ENCODE assay signal across 10 cellular contexts in genomic region chr10:132593900-132594876, GRCh38. TPM values are rescaled to one million over a fixed set of nuclear protein-coding genes. Genes with fewer than 3 reads are reported as not detected.
DNase-seq lines count a peak whose midpoint lies in the region; ATAC-seq and TF ChIP-seq lines count a peak whose summit lies in the region.
"Had no signal": no experiment of that assay in that cellular context is flagged by ENCODE, and none has a peak within 500 bp of the region (broad histone marks: within the 10 kb centered on the region; RNA-seq: fewer than 3 reads in every experiment).

No MANE protein-coding gene starts in this region.

- H3K4me3 ChIP-seq in spleen (peak overlapping the region in 1 of 8 donors; percentile 24), adrenal gland (no peak overlapping the region)

- WGBS in spleen, 5 donors, result 58 to 65% (median 60%) methylated on average over 25 of the region's 25 CpGs
- WGBS in adrenal gland, 4 donors, result 79 to 86% (median 80%) methylated on average over 23 to 25 of the region's 25 CpGs

- H3K27ac ChIP-seq in spleen (peak overlapping the region; percentile 14 to 87 (median 78)), adrenal gland (no peak overlapping the region)

- H3K4me1 ChIP-seq in spleen (peaks cover 26 to 94% (median 60%) of the 10 kb centered on the region in 6 donors), adrenal gland (replicated peaks in 1 of 2) (peaks cover 7 to 48% of the 10 kb centered on the region in 2 donors)

- TF ChIP-seq CTCF in spleen (IDR thresholded peaks at IDR 0.05 in 8 of 11, conservative IDR thresholded peaks at IDR 0.05 in 3 of 11) (no peak), adrenal gland (IDR thresholded peaks at IDR 0.05) (no peak)

- H3K9me3 Mint-ChIP-seq in activated CD4-positive, alpha-beta T cell treated with anti-CD3 and anti-CD28 coated beads, Interleukin-2, amount 10 ng/mL, durations not matched to agents 24 days and 14 days, result peaks cover 17% of the 10 kb centered on the region
- H3K9me3 Mint-ChIP-seq in activated T-helper 1 cell treated with anti-CD3 and anti-CD28 coated beads, Interleukin-12 subunit alpha, Interleukin-12 subunit beta, Interleukin-2, Interleukin-4 antibody, amounts not matched to agents 30 ng/mL and 10 ng/mL and 1 ng/mL, durations not matched to agents 14 hours and 24 hours and 36 hours, result peaks cover 21% of the 10 kb centered on the region

- peaks cover 2% of the 10 kb centered on the region for H3K27me3 Mint-ChIP-seq in activated CD4-positive, alpha-beta T cell treated with anti-CD3 and anti-CD28 coated beads, Interleukin-2, amount 10 ng/mL, durations not matched to agents 24 days and 14 days
- peaks cover 4% of the 10 kb centered on the region for H3K27me3 Mint-ChIP-seq in activated T-helper 1 cell treated with anti-CD3 and anti-CD28 coated beads, Interleukin-12 subunit alpha, Interleukin-12 subunit beta, Interleukin-2, Interleukin-4 antibody, amounts not matched to agents 30 ng/mL and 10 ng/mL and 1 ng/mL, durations not matched to agents 14 hours and 24 hours and 36 hours (ENCODE audit: insufficient read depth)

- peaks cover 0 to 2% (median 0%) of the 10 kb centered on the region in 6 donors for H3K36me3 ChIP-seq in spleen
- H3K36me3 ChIP-seq in adrenal gland (replicated peaks in 1 of 2), result no peaks in the 10 kb centered on the region

- no peak for DNase-seq in activated CD4-positive, alpha-beta T cell treated with anti-CD3 and anti-CD28 coated beads, Interleukin-2, amount 10 ng/mL, durations not matched to agents 24 days and 14 days
- no peak for DNase-seq in activated CD4-positive, alpha-beta T cell treated with anti-CD3 and anti-CD28 coated beads, Interleukin-2, amount 50 U/mL, for 48 hours
- no peak for DNase-seq in activated T-helper 1 cell treated with anti-CD3 and anti-CD28 coated beads, Interleukin-12 subunit alpha, Interleukin-12 subunit beta, Interleukin-2, Interleukin-4 antibody, amounts not matched to agents 30 ng/mL and 10 ng/mL and 1 ng/mL, durations not matched to agents 14 hours and 24 hours and 36 hours (ENCODE audit: low spot score)
- peak; percentile 84 for DNase-seq in spleen
- DNase-seq in adrenal gland, result no peak
- no peak for DNase-seq in T-helper 9 cell
- DNase-seq in SHP77 treated with DMSO at 0.1 percent for 48 hours (lab: John Stamatoyannopoulos, UW), result no peak
- DNase-seq: activated gamma-delta T cell treated with Interleukin-2 at 50 U/mL for 16 hours, NCI-H748 treated with DMSO at 0.1 percent for 48 hours had no signal

- H3K4me1 Mint-ChIP-seq in activated CD4-positive, alpha-beta T cell treated with anti-CD3 and anti-CD28 coated beads, Interleukin-2, amount 10 ng/mL, durations not matched to agents 24 days and 14 days, result peaks cover 34% of the 10 kb centered on the region
- peaks cover 35% of the 10 kb centered on the region for H3K4me1 Mint-ChIP-seq in activated T-helper 1 cell treated with anti-CD3 and anti-CD28 coated beads, Interleukin-12 subunit alpha, Interleukin-12 subunit beta, Interleukin-2, Interleukin-4 antibody, amounts not matched to agents 30 ng/mL and 10 ng/mL and 1 ng/mL, durations not matched to agents 14 hours and 24 hours and 36 hours (ENCODE audit: low read depth)

- TF ChIP-seq POLR2A in spleen (IDR thresholded peaks at IDR 0.05) (no peak), adrenal gland (IDR thresholded peaks at IDR 0.05) (no peak)

- peaks cover 7% of the 10 kb centered on the region for H3K36me3 Mint-ChIP-seq in activated CD4-positive, alpha-beta T cell treated with anti-CD3 and anti-CD28 coated beads, Interleukin-2, amount 10 ng/mL, durations not matched to agents 24 days and 14 days (ENCODE audit: low read depth)
- H3K36me3 Mint-ChIP-seq in activated T-helper 1 cell treated with anti-CD3 and anti-CD28 coated beads, Interleukin-12 subunit alpha, Interleukin-12 subunit beta, Interleukin-2, Interleukin-4 antibody, amounts not matched to agents 30 ng/mL and 10 ng/mL and 1 ng/mL, durations not matched to agents 14 hours and 24 hours and 36 hours (ENCODE audit: low read depth), result peaks cover 9% of the 10 kb centered on the region

- ATAC-seq in HG02610 (IDR thresholded peaks at IDR 0.05; ENCODE audit: unreplicated experiment), result peak; percentile 57

- peak overlapping the region; percentile 18 for H3K4me3 Mint-ChIP-seq in activated CD4-positive, alpha-beta T cell treated with anti-CD3 and anti-CD28 coated beads, Interleukin-2, amount 10 ng/mL, durations not matched to agents 24 days and 14 days
- peak overlapping the region; percentile 38 for H3K4me3 Mint-ChIP-seq in activated T-helper 1 cell treated with anti-CD3 and anti-CD28 coated beads, Interleukin-12 subunit alpha, Interleukin-12 subunit beta, Interleukin-2, Interleukin-4 antibody, amounts not matched to agents 30 ng/mL and 10 ng/mL and 1 ng/mL, durations not matched to agents 14 hours and 24 hours and 36 hours

- intact Hi-C loops in activated CD4-positive, alpha-beta T cell treated with anti-CD3 and anti-CD28 coated beads, Interleukin-2, amount 10 ng/mL, durations not matched to agents 24 days and 14 days (cut with micrococcal nuclease), result loop anchor here (1.0 kb wide), 1 partner anchor 54 kb away; no protein-coding TSS in a partner anchor
- intact Hi-C loops in activated T-helper 1 cell treated with anti-CD3 and anti-CD28 coated beads, Interleukin-12 subunit alpha, Interleukin-12 subunit beta, Interleukin-2, Interleukin-4 antibody, amounts not matched to agents 30 ng/mL and 10 ng/mL and 1 ng/mL, durations not matched to agents 14 hours and 24 hours and 36 hours (cut with micrococcal nuclease), result loop anchor here (1.0 to 2.0 kb wide), 3 partner anchors 22 to 55 kb away; no protein-coding TSS in a partner anchor
- intact Hi-C loops in spleen (cut with DNase I; ENCODE audit: low total_unique reads), result no loop called here
- intact Hi-C loops in adrenal gland (cut with DNase I), result no loop called here

- H3K9me3 ChIP-seq in spleen (peaks cover 0 to 4% (median under 1%) of the 10 kb centered on the region in 8 donors), adrenal gland (replicated peaks in 1 of 3) (no peaks in the 10 kb centered on the region)

- no peak overlapping the region for H3K27ac Mint-ChIP-seq in activated CD4-positive, alpha-beta T cell treated with anti-CD3 and anti-CD28 coated beads, Interleukin-2, amount 10 ng/mL, durations not matched to agents 24 days and 14 days
- no peak overlapping the region for H3K27ac Mint-ChIP-seq in activated T-helper 1 cell treated with anti-CD3 and anti-CD28 coated beads, Interleukin-12 subunit alpha, Interleukin-12 subunit beta, Interleukin-2, Interleukin-4 antibody, amounts not matched to agents 30 ng/mL and 10 ng/mL and 1 ng/mL, durations not matched to agents 14 hours and 24 hours and 36 hours

- H3K27me3 ChIP-seq in spleen (replicated peaks in 1 of 7) (no peaks in the 10 kb centered on the region), adrenal gland (no peaks in the 10 kb centered on the region)

RNA-seq across cellular contexts. Expression of gene INPP5A, which starts 56.6 kb away (rescaled TPM):
- total RNA-seq in activated CD4-positive, alpha-beta T cell treated with anti-CD3 and anti-CD28 coated beads, Interleukin-2, amount 10 ng/mL, durations not matched to agents 24 days and 14 days, result 10.3 and 10.5 TPM in 2 replicates
- 11.1 and 13.4 TPM in 2 replicates for total RNA-seq in activated T-helper 1 cell treated with anti-CD3 and anti-CD28 coated beads, Interleukin-12 subunit alpha, Interleukin-12 subunit beta, Interleukin-2, Interleukin-4 antibody, amounts not matched to agents 30 ng/mL and 10 ng/mL and 1 ng/mL, durations not matched to agents 14 hours and 24 hours and 36 hours
- total RNA-seq in spleen (10 to 100 TPM; 24.7 to 41.3 (median 33.7) TPM), adrenal gland (10 to 100 TPM; 25.9 to 62.9 (median 42.6) TPM)
- polyA plus RNA-seq in spleen (10 to 100 TPM; 11.1 to 16.5 (median 11.7) TPM), adrenal gland (10 to 100 TPM; 13.5 to 15.3 (median 14.1) TPM)

Comparison
In these comparisons a context has a peak if more than half of its experiments do, and no peak if none do; other contexts are left out.
1. H3K27ac ChIP-seq: peak in spleen (8 of 8); none in adrenal gland (0 of 5).
2. intact Hi-C loops: an anchor here in activated CD4-positive, alpha-beta T cell treated with anti-CD3 and anti-CD28 coated beads, Interleukin-2, amount 10 ng/mL, durations not matched to agents 24 days and 14 days (1.0 kb wide) and activated T-helper 1 cell treated with anti-CD3 and anti-CD28 coated beads, Interleukin-12 subunit alpha, Interleukin-12 subunit beta, Interleukin-2, Interleukin-4 antibody, amounts not matched to agents 30 ng/mL and 10 ng/mL and 1 ng/mL, durations not matched to agents 14 hours and 24 hours and 36 hours (1.0 to 2.0 kb wide); none called in spleen and adrenal gland.